In genomic region chr19:47274891-47275865, GRCh38 we compare ENCODE assay signal across 1 cellular context.
TF ChIP-seq lines count a peak whose summit lies in the region.

No MANE protein-coding gene starts in this region.

TF ChIP-seq in endothelial cell of umbilical vein, 7 proteins besides CTCF, POLR2A, EP300 and RAD21:
- TF ChIP-seq EZH2 (IDR thresholded peaks at IDR 0.05; ENCODE audit: borderline replicate concordance, low read depth, low read length, severe bottlenecking) (peak; percentile 31), MYC (IDR thresholded peaks at IDR 0.05; ENCODE audit: low read depth, low read length) (no peak)
